Comparison of ENCODE assay signal across 12 cellular contexts in the genomic region with DNA sequence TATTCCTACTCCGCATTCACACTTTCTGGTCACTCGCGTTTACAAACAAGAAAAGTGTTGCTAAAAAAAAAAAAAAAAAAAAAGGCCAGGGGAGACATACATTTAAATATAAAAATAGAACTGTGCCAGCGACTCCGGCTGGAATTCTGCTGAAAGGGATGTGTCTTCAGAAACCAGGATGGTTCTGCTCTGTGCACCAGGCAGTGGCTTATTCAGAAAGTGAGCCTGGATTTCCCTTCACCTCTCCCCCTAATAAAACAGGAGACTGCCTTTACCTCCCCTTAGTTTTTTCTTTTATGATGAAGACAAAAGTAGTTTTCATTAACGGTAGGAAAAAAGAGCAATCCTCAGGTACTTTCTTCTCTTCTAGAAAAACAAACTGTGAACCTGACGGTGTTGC. TPM values are rescaled to one million over a fixed set of nuclear protein-coding genes. Genes with fewer than 3 reads are reported as not detected.
DNase-seq lines count a peak whose midpoint lies in the region; ATAC-seq lines count a peak whose summit lies in the region.
"Had no signal": no experiment of that assay in that cellular context is flagged by ENCODE, and none has a peak within 500 bp of the region (broad histone marks: within the 10 kb centered on the region; RNA-seq: fewer than 3 reads in every experiment).

No MANE protein-coding gene starts in this region.

- peak overlapping the region; percentile 77 to 83 for H3K4me3 ChIP-seq in duodenal mucosa (ENCODE audit: low read depth in 1 of 2, low read length in 2 of 2)
- H3K4me3 ChIP-seq in mesenchymal stem cell (ENCODE audit: insufficient read depth in 1 of 2, low read depth in 1 of 2, low read length in 2 of 2): peak overlapping the region in 1 of 2 experiments; percentile 81
- H3K4me3 ChIP-seq in urinary bladder (ENCODE audit: low read depth, low read length): peak overlapping the region; percentile 54

- H3K27me3 ChIP-seq in duodenal mucosa (ENCODE audit: control insufficient read depth in 1 of 2, insufficient read depth in 2 of 2, low read length in 2 of 2): no peaks in the 10 kb centered on the region
- peaks cover 14 to 24% of the 10 kb centered on the region in 2 experiments for H3K27me3 ChIP-seq in mesenchymal stem cell (ENCODE audit: control insufficient read depth in 1 of 2, insufficient read depth in 1 of 2, low read length in 2 of 2)

- no peak overlapping the region for H2BK12ac ChIP-seq in mesenchymal stem cell (ENCODE audit: low read length in 2 of 2)

- no peak overlapping the region for H3K14ac ChIP-seq in mesenchymal stem cell (ENCODE audit: low read length in 2 of 2)

- H3K9me3 ChIP-seq in duodenal mucosa (ENCODE audit: control insufficient read depth in 1 of 2, low read length in 2 of 2) (no peaks in the 10 kb centered on the region), mesenchymal stem cell (ENCODE audit: control insufficient read depth, low read length) (no peaks in the 10 kb centered on the region)
- H3K9me3 ChIP-seq: BE2C had no signal

- no peak overlapping the region for H2BK15ac ChIP-seq in mesenchymal stem cell (ENCODE audit: low read depth, poor library complexity, severe bottlenecking)

- H3K4me1 ChIP-seq in duodenal mucosa (ENCODE audit: control insufficient read depth in 1 of 2, insufficient read depth in 2 of 2, low read length in 2 of 2) (peaks cover 15 to 27% of the 10 kb centered on the region in 2 donors), mesenchymal stem cell (ENCODE audit: control insufficient read depth, insufficient read depth, low read depth, low read length) (peaks cover 6% of the 10 kb centered on the region), urinary bladder (ENCODE audit: insufficient read depth) (peaks cover 1% of the 10 kb centered on the region)
- H3K4me1 ChIP-seq: BE2C had no signal

- peak overlapping the region; percentile 99 for H3K4me2 ChIP-seq in mesenchymal stem cell (ENCODE audit: low read length, poor library complexity, severe bottlenecking)

- H2BK5ac ChIP-seq in mesenchymal stem cell (ENCODE audit: low read depth, low read length, poor library complexity, severe bottlenecking): no peak overlapping the region

- H3K9ac ChIP-seq in duodenal mucosa (ENCODE audit: low read depth in 1 of 2, low read length in 2 of 2): peak overlapping the region; percentile 72 to 76
- peak overlapping the region; percentile 87 for H3K9ac ChIP-seq in mesenchymal stem cell (ENCODE audit: low read length)

- no peak overlapping the region for H3K27ac ChIP-seq in duodenal mucosa (ENCODE audit: low read depth, low read length)
- H3K27ac ChIP-seq in mesenchymal stem cell (ENCODE audit: low read length, poor library complexity, severe bottlenecking): no peak overlapping the region
- no peak overlapping the region for H3K27ac ChIP-seq in urinary bladder (ENCODE audit: low read depth)

- ATAC-seq in HG02970 (IDR thresholded peaks at IDR 0.05; ENCODE audit: low FRiP score, unreplicated experiment) (no peak), GM21423 (IDR thresholded peaks at IDR 0.05; ENCODE audit: unreplicated experiment) (no peak)

- peak; percentile 46 for DNase-seq in NCI-H2171 treated with DMSO at 0.1 percent for 48 hours (lab: John Stamatoyannopoulos, UW)
- DNase-seq in NCI-H2171 (lab: John Stamatoyannopoulos, UW): no peak
- no peak for DNase-seq in mesenchymal stem cell
- no peak for DNase-seq in mesenteric fat pad (ENCODE audit: low spot score)
- DNase-seq: BE2C, NCI-H2081 had no signal

- H3K36me3 ChIP-seq in duodenal mucosa (ENCODE audit: control insufficient read depth in 1 of 2, insufficient read depth in 2 of 2, low read length in 2 of 2) (no peaks in the 10 kb centered on the region), mesenchymal stem cell (ENCODE audit: control insufficient read depth in 1 of 2, insufficient read depth in 2 of 2, low read depth in 1 of 2, low read length in 2 of 2) (no peaks in the 10 kb centered on the region), urinary bladder (ENCODE audit: insufficient read depth) (no peaks in the 10 kb centered on the region)
- H3K36me3 ChIP-seq: BE2C had no signal

- no peak overlapping the region for H2AK5ac ChIP-seq in mesenchymal stem cell (ENCODE audit: low read length, severe bottlenecking)

- H3K79me1 ChIP-seq in mesenchymal stem cell (replicated peaks; ENCODE audit: low read length, poor library complexity, severe bottlenecking): no peaks in the 10 kb centered on the region

- under 1% methylated on average over 4 of the region's 7 CpGs for WGBS in mesenchymal stem cell
- WGBS in urinary bladder: under 1% methylated on average over 7 of the region's 7 CpGs

- H2AFZ ChIP-seq in mesenchymal stem cell (ENCODE audit: low read depth, low read length): no peak overlapping the region

- H3K4ac ChIP-seq in mesenchymal stem cell (ENCODE audit: low read depth in 1 of 2, low read length in 2 of 2): no peak overlapping the region

- no peak overlapping the region for H4K8ac ChIP-seq in mesenchymal stem cell (ENCODE audit: low read length)

- H3K23ac ChIP-seq in mesenchymal stem cell (ENCODE audit: low read length in 2 of 2): no peak overlapping the region

- no peak overlapping the region for H2BK120ac ChIP-seq in mesenchymal stem cell (ENCODE audit: low read depth, low read length)

- H3K18ac ChIP-seq in mesenchymal stem cell (ENCODE audit: low read depth in 1 of 2, low read length in 2 of 2): no peak overlapping the region

- H4K91ac ChIP-seq in mesenchymal stem cell (ENCODE audit: low read length): no peak overlapping the region

RNA-seq across cellular contexts. Expression of a gene that starts 0.4 kb away (rescaled TPM):
- 3.8 TPM for polyA plus RNA-seq in mesenchymal stem cell (2013, experiment 1 of 2)
- polyA plus RNA-seq in mesenchymal stem cell (2013, experiment 2 of 2): 3.5 TPM
- total RNA-seq in urinary bladder (8.4 TPM), mesenteric fat pad (33.4 TPM)
- 35.5 TPM for polyA plus RNA-seq in urinary bladder

RNA-seq across cellular contexts. Expression of a gene that starts 54.7 kb away (rescaled TPM):
- not detected for polyA plus RNA-seq in mesenchymal stem cell (2013, experiment 1 of 2)
- not detected for polyA plus RNA-seq in mesenchymal stem cell (2013, experiment 2 of 2)
- total RNA-seq in urinary bladder (not detected), mesenteric fat pad (not detected)
- polyA plus RNA-seq in urinary bladder: 0.41 TPM
- total RNA-seq: activated T-helper 17 cell treated with anti-CD3 and anti-CD28 coated beads, Interleukin-2, amount 50 U/mL, for 72 hours; neural crest cell had no signal
